In genomic region chr13:40060318-40061007, GRCh38 we compare ENCODE assay signal across 8 cellular contexts.
A peak's percentile ranks its signal among the peaks of the same experiment; 100 is the strongest.
DNase-seq lines count a peak whose midpoint lies in the region; ATAC-seq and TF ChIP-seq lines count a peak whose summit lies in the region.

No MANE protein-coding gene starts in this region.

- no peak overlapping the region for H3K4me3 ChIP-seq in suprapubic skin
- H3K4me3 ChIP-seq in MM.1S (ENCODE audit: low read length) = no peak overlapping the region

- no peaks in the 10 kb centered on the region for H3K27me3 ChIP-seq in suprapubic skin
- no peaks in the 10 kb centered on the region for H3K27me3 ChIP-seq in MM.1S (replicated peaks; ENCODE audit: insufficient read depth, low read length)

- no peaks in the 10 kb centered on the region for H4K20me1 ChIP-seq in MM.1S (ENCODE audit: insufficient read depth, low read length)

- TF ChIP-seq EP300 in suprapubic skin (IDR thresholded peaks at IDR 0.05) = no peak

- H2AFZ ChIP-seq in MM.1S (ENCODE audit: low read length) = no peak overlapping the region

- DNase-seq in Ammon's horn (ENCODE audit: low spot score) (peak; percentile 64), hypothalamus (lab: John Stamatoyannopoulos, UW) (peak in 30 of 51 donors; percentile 2 to 72 (median 28)), suprapubic skin (ENCODE audit: low spot score in 2 of 2) (peak in 1 of 2 donors; percentile 83), MM.1S (no peak), dedifferentiated amniotic fluid mesenchymal stem cell (ENCODE audit: extremely low spot score) (no peak)

- peak overlapping the region; percentile 87 for H3K27ac ChIP-seq in suprapubic skin
- no peak overlapping the region for H3K27ac ChIP-seq in MM.1S (ENCODE audit: low read length)

- 20% methylated on average over 4 of the region's 4 CpGs for WGBS in suprapubic skin

- no peaks in the 10 kb centered on the region for H3K79me2 ChIP-seq in MM.1S (ENCODE audit: low read length)

- H3K9me2 ChIP-seq in MM.1S (replicated peaks; ENCODE audit: insufficient read depth, low read length) = no peaks in the 10 kb centered on the region

- no peak for TF ChIP-seq POLR2A in suprapubic skin (IDR thresholded peaks at IDR 0.05)

- TF ChIP-seq CTCF in suprapubic skin (IDR thresholded peaks at IDR 0.05) (no peak), MM.1S (IDR thresholded peaks at IDR 0.05; ENCODE audit: low read length) (no peak)

- H3K4me1 ChIP-seq in suprapubic skin (peaks cover 46% of the 10 kb centered on the region), MM.1S (ENCODE audit: low read length) (no peaks in the 10 kb centered on the region)

- no peaks in the 10 kb centered on the region for H3F3A ChIP-seq in MM.1S (ENCODE audit: insufficient read depth, low read length)

- no peak overlapping the region for H3K4me2 ChIP-seq in MM.1S (ENCODE audit: low read depth, low read length)

- no peaks in the 10 kb centered on the region for H3K9me3 ChIP-seq in suprapubic skin
- no peaks in the 10 kb centered on the region for H3K9me3 ChIP-seq in MM.1S (replicated peaks; ENCODE audit: insufficient read depth, low read length)

- ATAC-seq in GM18907 (IDR thresholded peaks at IDR 0.05; ENCODE audit: unreplicated experiment) (peak; percentile 80), HG03135 (IDR thresholded peaks at IDR 0.05; ENCODE audit: unreplicated experiment) (peak; percentile 53), SK-N-SH treated with all-trans-retinoic acid at 6 μM for 48 hours (peak; percentile 5; the same call in 2 of the 3 replicates)

- H3K36me3 ChIP-seq in suprapubic skin = no peaks in the 10 kb centered on the region
- no peaks in the 10 kb centered on the region for H3K36me3 ChIP-seq in MM.1S (replicated peaks; ENCODE audit: insufficient read depth, low read length)

- no peak overlapping the region for H3K9ac ChIP-seq in MM.1S (ENCODE audit: low read length)

TF ChIP-seq in SK-N-SH treated with all-trans-retinoic acid at 6 μM for 48 hours, 23 proteins besides CTCF, POLR2A, EP300 and RAD21:
- TF ChIP-seq, protein P1, sequence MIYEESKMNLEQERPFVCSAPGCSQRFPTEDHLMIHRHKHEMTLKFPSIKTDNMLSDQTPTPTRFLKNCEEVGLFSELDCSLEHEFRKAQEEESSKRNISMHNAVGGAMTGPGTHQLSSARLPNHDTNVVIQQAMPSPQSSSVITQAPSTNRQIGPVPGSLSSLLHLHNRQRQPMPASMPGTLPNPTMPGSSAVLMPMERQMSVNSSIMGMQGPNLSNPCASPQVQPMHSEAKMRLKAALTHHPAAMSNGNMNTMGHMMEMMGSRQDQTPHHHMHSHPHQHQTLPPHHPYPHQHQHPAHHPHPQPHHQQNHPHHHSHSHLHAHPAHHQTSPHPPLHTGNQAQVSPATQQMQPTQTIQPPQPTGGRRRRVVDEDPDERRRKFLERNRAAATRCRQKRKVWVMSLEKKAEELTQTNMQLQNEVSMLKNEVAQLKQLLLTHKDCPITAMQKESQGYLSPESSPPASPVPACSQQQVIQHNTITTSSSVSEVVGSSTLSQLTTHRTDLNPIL (CRISPR knock-in tag; IDR thresholded peaks at IDR 0.05; ENCODE audit: low read depth) = no peak
- no peak for TF ChIP-seq ARNTL (CRISPR knock-in tag; IDR thresholded peaks at IDR 0.05; ENCODE audit: borderline replicate concordance, low read depth)
- TF ChIP-seq ZC3H10 (CRISPR knock-in tag; IDR thresholded peaks at IDR 0.05) = no peak
- TF ChIP-seq SNAI2 (CRISPR knock-in tag; IDR thresholded peaks at IDR 0.05) = no peak

Comparison
In these comparisons a context has a peak if more than half of its experiments do, and no peak if none do; other contexts are left out.
1. DNase-seq: peak in Ammon's horn (single experiment) and hypothalamus (30 of 51); none in MM.1S (single experiment) and dedifferentiated amniotic fluid mesenchymal stem cell (single experiment).
2. ATAC-seq: peak in every context shown above with its lines; median percentile 80 in GM18907; 53 in HG03135; 5 in SK-N-SH treated with all-trans-retinoic acid at 6 μM for 48 hours.